ENCODE assay signal across 1 cellular context in the genomic region with DNA sequence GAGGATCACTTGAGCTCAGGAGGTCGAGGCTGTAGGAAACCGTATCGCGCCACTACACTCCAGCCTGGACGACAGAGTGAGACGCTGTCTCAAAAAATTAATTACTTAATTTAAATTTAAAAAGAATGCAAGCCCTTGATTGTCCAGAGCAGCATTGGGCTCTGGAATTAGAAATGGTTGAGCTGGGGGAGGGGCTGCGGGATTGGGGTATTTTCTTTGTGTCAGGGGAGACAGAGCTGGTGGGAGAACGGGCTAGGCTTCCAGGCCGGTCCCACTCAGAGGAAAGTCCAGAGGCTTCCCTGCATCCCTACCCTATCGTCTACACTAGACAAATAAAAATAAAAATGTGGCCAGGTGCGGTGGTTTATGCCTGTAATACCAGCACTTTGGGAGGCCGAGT.
TF ChIP-seq lines count a peak whose summit lies in the region.

No MANE protein-coding gene starts in this region.

TF ChIP-seq in HCT116, 20 proteins besides CTCF, POLR2A, EP300 and RAD21 (continued from another document):
- TF ChIP-seq, protein P1, sequence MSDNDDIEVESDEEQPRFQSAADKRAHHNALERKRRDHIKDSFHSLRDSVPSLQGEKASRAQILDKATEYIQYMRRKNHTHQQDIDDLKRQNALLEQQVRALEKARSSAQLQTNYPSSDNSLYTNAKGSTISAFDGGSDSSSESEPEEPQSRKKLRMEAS (IDR thresholded peaks at IDR 0.05): no peak
- no peak for TF ChIP-seq TCF7L2 (IDR thresholded peaks at IDR 0.05; ENCODE audit: borderline replicate concordance, extremely low read depth, insufficient read depth, insufficient read length)
- TF ChIP-seq EGR1 (IDR thresholded peaks at IDR 0.05; ENCODE audit: low read depth): no peak
- TF ChIP-seq EZH2phosphoT487 (IDR thresholded peaks at IDR 0.05; ENCODE audit: borderline replicate concordance): no peak
- no peak for TF ChIP-seq ZFX (IDR thresholded peaks at IDR 0.05)
- TF ChIP-seq SP1 (IDR thresholded peaks at IDR 0.05; ENCODE audit: low read depth): no peak
- TF ChIP-seq, protein P2, sequence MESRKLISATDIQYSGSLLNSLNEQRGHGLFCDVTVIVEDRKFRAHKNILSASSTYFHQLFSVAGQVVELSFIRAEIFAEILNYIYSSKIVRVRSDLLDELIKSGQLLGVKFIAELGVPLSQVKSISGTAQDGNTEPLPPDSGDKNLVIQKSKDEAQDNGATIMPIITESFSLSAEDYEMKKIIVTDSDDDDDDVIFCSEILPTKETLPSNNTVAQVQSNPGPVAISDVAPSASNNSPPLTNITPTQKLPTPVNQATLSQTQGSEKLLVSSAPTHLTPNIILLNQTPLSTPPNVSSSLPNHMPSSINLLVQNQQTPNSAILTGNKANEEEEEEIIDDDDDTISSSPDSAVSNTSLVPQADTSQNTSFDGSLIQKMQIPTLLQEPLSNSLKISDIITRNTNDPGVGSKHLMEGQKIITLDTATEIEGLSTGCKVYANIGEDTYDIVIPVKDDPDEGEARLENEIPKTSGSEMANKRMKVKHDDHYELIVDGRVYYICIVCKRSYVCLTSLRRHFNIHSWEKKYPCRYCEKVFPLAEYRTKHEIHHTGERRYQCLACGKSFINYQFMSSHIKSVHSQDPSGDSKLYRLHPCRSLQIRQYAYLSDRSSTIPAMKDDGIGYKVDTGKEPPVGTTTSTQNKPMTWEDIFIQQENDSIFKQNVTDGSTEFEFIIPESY (IDR thresholded peaks at IDR 0.05; ENCODE audit: extremely low read depth, insufficient replicate concordance, low read length): no peak
